In genomic region chr14:101761881-101762529, GRCh38 we compare ENCODE assay signal across 8 cellular contexts. TPM values are rescaled to one million over a fixed set of nuclear protein-coding genes. Genes with fewer than 3 reads are reported as not detected.
DNase-seq lines count a peak whose midpoint lies in the region; ATAC-seq and TF ChIP-seq lines count a peak whose summit lies in the region.

No MANE protein-coding gene starts in this region.

- peak; percentile 25 for ATAC-seq in GM21529 (IDR thresholded peaks at IDR 0.05; ENCODE audit: unreplicated experiment)
- no peak for ATAC-seq in aorta (ENCODE audit: low FRiP score)

- DNase-seq in Daoy (ENCODE audit: low read depth) (peak; percentile 36), activated T-cell treated with anti-CD3 and anti-CD28 coated beads for 4 hours (peak; percentile 25), fibroblast of pulmonary artery (ENCODE audit: low read depth) (no peak), neural crest cell (ENCODE audit: low read depth, low spot score) (no peak), aorta (peak in 1 of 2 donors; percentile 60), SIG-M5 treated with dmso at 0.1 percent for 504 hours (lab: John Stamatoyannopoulos, UW; ENCODE audit: unreplicated experiment) (no peak)

- peaks cover 9% of the 10 kb centered on the region for H3K4me1 Mint-ChIP-seq in neural crest cell

- H3K4me1 ChIP-seq in aorta (ENCODE audit: control insufficient read depth in 1 of 2, insufficient read depth in 2 of 2, low read length in 2 of 2) = peaks cover 0 to 1% of the 10 kb centered on the region in 2 donors

- peak overlapping the region; percentile 94 for H3K4me3 Mint-ChIP-seq in neural crest cell

- peak overlapping the region; percentile 72 for H3K4me3 ChIP-seq in fibroblast of pulmonary artery (replicated peaks; ENCODE audit: low read depth, low read length)
- peak overlapping the region; percentile 72 to 90 for H3K4me3 ChIP-seq in aorta (ENCODE audit: low read length in 2 of 2)

- intact Hi-C loops in aorta (cut with DNase I) = loop anchor here (5.0 kb wide), 2 partner anchors 50 to 185 kb away; no protein-coding TSS in a partner anchor

- no peak overlapping the region for H3K27ac Mint-ChIP-seq in neural crest cell (ENCODE audit: unreplicated experiment)

- no peaks in the 10 kb centered on the region for H3K36me3 ChIP-seq in KOPT-K1 (ENCODE audit: insufficient read depth, low read length)
- H3K36me3 ChIP-seq in aorta (ENCODE audit: control insufficient read depth in 1 of 2, insufficient read depth in 2 of 2, low read length in 1 of 2) = peaks cover 0 to 4% of the 10 kb centered on the region in 2 donors

- no peaks in the 10 kb centered on the region for H3K9me3 ChIP-seq in KOPT-K1 (ENCODE audit: insufficient read depth, low read length, poor library complexity, severe bottlenecking)
- no peaks in the 10 kb centered on the region for H3K9me3 ChIP-seq in aorta (ENCODE audit: control insufficient read depth, low read length)

- TF ChIP-seq CTCF in fibroblast of pulmonary artery (IDR thresholded peaks at IDR 0.05; ENCODE audit: low read length, missing control alignments) (no peak), neural crest cell (conservative IDR thresholded peaks at IDR 0.05) (no peak)

- WGBS in aorta, 2 donors = 1% methylated on average over 46 to 72 of the region's 72 CpGs

- H3K27me3 Mint-ChIP-seq in neural crest cell (ENCODE audit: low read depth) = peaks cover 14% of the 10 kb centered on the region

- no peaks in the 10 kb centered on the region for H3K9me3 Mint-ChIP-seq in neural crest cell

- peaks cover 4% of the 10 kb centered on the region for H3K36me3 Mint-ChIP-seq in neural crest cell (ENCODE audit: low read depth)

- no peaks in the 10 kb centered on the region for H3K27me3 ChIP-seq in aorta (ENCODE audit: control insufficient read depth in 1 of 2, insufficient read depth in 2 of 2, low read length in 1 of 2)

- H3K27ac ChIP-seq in KOPT-K1 (ENCODE audit: low read depth, low read length, poor library complexity, severe bottlenecking) (peak overlapping the region; percentile 45), aorta (ENCODE audit: low read depth in 1 of 2, low read length in 2 of 2) (no peak overlapping the region)

RNA-seq across cellular contexts. Expression of gene PPP2R5C, which starts 0.5 kb away (rescaled TPM):
- 124 and 138 TPM in 2 replicates for total RNA-seq in Daoy (2014; rRNA removed; shearing (Covaris generic))
- 122 and 134 TPM in 2 replicates for total RNA-seq in neural crest cell
- 100 to 1,000 TPM; 128 to 155 TPM for total RNA-seq in aorta
- polyA plus RNA-seq in aorta = 100 to 1,000 TPM in 1 of 2 donors, 10 to 100 TPM in 1; 64.0 to 102 TPM

Comparison
In these comparisons a context has a peak if more than half of its experiments do, and no peak if none do; other contexts are left out.
1. DNase-seq: peak in Daoy (single experiment) and activated T-cell treated with anti-CD3 and anti-CD28 coated beads for 4 hours (single experiment); none in fibroblast of pulmonary artery (single experiment), neural crest cell (single experiment) and SIG-M5 treated with dmso at 0.1 percent for 504 hours (single experiment).